1 cellular context compared by ENCODE assay signal in the genomic region with DNA sequence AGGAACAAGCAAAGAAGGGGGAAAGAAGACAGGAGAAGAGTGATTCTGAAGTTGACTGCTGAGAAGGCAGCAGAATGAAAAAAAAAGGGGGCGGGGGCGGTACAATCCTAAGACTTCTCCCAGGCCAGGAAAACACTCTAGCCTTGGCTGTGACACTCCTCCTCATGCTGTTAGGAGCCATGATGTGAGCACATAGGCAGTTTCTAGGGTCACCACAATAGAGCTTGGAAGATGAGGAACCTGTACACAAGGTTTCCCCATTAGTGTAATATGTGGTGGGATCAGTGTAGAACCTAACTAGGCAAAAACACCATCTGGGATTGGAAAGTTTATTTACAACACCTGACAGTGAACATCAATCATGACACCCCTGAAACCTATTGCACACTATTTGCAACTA.
TF ChIP-seq lines count a peak whose summit lies in the region.

No MANE protein-coding gene starts in this region.

TF ChIP-seq in GM23338, 12 proteins besides CTCF, POLR2A, EP300 and RAD21 (continued from another document):
- TF ChIP-seq, protein P1, sequence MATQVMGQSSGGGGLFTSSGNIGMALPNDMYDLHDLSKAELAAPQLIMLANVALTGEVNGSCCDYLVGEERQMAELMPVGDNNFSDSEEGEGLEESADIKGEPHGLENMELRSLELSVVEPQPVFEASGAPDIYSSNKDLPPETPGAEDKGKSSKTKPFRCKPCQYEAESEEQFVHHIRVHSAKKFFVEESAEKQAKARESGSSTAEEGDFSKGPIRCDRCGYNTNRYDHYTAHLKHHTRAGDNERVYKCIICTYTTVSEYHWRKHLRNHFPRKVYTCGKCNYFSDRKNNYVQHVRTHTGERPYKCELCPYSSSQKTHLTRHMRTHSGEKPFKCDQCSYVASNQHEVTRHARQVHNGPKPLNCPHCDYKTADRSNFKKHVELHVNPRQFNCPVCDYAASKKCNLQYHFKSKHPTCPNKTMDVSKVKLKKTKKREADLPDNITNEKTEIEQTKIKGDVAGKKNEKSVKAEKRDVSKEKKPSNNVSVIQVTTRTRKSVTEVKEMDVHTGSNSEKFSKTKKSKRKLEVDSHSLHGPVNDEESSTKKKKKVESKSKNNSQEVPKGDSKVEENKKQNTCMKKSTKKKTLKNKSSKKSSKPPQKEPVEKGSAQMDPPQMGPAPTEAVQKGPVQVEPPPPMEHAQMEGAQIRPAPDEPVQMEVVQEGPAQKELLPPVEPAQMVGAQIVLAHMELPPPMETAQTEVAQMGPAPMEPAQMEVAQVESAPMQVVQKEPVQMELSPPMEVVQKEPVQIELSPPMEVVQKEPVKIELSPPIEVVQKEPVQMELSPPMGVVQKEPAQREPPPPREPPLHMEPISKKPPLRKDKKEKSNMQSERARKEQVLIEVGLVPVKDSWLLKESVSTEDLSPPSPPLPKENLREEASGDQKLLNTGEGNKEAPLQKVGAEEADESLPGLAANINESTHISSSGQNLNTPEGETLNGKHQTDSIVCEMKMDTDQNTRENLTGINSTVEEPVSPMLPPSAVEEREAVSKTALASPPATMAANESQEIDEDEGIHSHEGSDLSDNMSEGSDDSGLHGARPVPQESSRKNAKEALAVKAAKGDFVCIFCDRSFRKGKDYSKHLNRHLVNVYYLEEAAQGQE (IDR thresholded peaks at IDR 0.05; ENCODE audit: unreplicated experiment): no peak
- TF ChIP-seq JUNB (IDR thresholded peaks at IDR 0.05; ENCODE audit: unreplicated experiment) (no peak), POLR2AphosphoS5 (IDR thresholded peaks at IDR 0.05; ENCODE audit: low read depth) (no peak), EZH2phosphoT487 (IDR thresholded peaks at IDR 0.05; ENCODE audit: unreplicated experiment) (no peak), NANOG (IDR thresholded peaks at IDR 0.05; ENCODE audit: borderline replicate concordance) (no peak), ZNF114 (CRISPR knock-in tag; IDR thresholded peaks at IDR 0.05) (no peak), ZNF331 (CRISPR knock-in tag; IDR thresholded peaks at IDR 0.05; ENCODE audit: low read depth) (no peak), CREB1 (CRISPR knock-in tag; IDR thresholded peaks at IDR 0.05; ENCODE audit: low read depth) (no peak)
- TF ChIP-seq, protein P2, sequence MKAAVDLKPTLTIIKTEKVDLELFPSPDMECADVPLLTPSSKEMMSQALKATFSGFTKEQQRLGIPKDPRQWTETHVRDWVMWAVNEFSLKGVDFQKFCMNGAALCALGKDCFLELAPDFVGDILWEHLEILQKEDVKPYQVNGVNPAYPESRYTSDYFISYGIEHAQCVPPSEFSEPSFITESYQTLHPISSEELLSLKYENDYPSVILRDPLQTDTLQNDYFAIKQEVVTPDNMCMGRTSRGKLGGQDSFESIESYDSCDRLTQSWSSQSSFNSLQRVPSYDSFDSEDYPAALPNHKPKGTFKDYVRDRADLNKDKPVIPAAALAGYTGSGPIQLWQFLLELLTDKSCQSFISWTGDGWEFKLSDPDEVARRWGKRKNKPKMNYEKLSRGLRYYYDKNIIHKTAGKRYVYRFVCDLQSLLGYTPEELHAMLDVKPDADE (IDR thresholded peaks at IDR 0.05): no peak
- TF ChIP-seq, protein P3, sequence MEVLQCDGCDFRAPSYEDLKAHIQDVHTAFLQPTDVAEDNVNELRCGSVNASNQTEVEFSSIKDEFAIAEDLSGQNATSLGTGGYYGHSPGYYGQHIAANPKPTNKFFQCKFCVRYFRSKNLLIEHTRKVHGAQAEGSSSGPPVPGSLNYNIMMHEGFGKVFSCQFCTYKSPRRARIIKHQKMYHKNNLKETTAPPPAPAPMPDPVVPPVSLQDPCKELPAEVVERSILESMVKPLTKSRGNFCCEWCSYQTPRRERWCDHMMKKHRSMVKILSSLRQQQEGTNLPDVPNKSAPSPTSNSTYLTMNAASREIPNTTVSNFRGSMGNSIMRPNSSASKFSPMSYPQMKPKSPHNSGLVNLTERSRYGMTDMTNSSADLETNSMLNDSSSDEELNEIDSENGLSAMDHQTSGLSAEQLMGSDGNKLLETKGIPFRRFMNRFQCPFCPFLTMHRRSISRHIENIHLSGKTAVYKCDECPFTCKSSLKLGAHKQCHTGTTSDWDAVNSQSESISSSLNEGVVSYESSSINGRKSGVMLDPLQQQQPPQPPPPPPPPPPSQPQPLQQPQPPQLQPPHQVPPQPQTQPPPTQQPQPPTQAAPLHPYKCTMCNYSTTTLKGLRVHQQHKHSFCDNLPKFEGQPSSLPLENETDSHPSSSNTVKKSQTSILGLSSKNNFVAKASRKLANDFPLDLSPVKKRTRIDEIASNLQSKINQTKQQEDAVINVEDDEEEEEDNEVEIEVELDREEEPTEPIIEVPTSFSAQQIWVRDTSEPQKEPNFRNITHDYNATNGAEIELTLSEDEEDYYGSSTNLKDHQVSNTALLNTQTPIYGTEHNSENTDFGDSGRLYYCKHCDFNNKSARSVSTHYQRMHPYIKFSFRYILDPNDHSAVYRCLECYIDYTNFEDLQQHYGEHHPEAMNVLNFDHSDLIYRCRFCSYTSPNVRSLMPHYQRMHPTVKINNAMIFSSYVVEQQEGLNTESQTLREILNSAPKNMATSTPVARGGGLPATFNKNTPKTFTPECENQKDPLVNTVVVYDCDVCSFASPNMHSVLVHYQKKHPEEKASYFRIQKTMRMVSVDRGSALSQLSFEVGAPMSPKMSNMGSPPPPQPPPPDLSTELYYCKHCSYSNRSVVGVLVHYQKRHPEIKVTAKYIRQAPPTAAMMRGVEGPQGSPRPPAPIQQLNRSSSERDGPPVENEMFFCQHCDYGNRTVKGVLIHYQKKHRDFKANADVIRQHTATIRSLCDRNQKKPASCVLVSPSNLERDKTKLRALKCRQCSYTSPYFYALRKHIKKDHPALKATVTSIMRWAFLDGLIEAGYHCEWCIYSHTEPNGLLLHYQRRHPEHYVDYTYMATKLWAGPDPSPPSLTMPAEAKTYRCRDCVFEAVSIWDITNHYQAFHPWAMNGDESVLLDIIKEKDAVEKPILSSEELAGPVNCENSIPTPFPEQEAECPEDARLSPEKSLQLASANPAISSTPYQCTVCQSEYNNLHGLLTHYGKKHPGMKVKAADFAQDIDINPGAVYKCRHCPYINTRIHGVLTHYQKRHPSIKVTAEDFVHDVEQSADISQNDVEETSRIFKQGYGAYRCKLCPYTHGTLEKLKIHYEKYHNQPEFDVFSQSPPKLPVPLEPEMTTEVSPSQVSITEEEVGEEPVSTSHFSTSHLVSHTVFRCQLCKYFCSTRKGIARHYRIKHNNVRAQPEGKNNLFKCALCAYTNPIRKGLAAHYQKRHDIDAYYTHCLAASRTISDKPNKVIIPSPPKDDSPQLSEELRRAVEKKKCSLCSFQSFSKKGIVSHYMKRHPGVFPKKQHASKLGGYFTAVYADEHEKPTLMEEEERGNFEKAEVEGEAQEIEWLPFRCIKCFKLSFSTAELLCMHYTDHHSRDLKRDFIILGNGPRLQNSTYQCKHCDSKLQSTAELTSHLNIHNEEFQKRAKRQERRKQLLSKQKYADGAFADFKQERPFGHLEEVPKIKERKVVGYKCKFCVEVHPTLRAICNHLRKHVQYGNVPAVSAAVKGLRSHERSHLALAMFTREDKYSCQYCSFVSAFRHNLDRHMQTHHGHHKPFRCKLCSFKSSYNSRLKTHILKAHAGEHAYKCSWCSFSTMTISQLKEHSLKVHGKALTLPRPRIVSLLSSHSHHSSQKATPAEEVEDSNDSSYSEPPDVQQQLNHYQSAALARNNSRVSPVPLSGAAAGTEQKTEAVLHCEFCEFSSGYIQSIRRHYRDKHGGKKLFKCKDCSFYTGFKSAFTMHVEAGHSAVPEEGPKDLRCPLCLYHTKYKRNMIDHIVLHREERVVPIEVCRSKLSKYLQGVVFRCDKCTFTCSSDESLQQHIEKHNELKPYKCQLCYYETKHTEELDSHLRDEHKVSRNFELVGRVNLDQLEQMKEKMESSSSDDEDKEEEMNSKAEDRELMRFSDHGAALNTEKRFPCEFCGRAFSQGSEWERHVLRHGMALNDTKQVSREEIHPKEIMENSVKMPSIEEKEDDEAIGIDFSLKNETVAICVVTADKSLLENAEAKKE (CRISPR knock-in tag; IDR thresholded peaks at IDR 0.05): no peak
